ENCODE assay signal across 11 cellular contexts in genomic region chr11:35549787-35550186, GRCh38. TPM values are rescaled to one million over a fixed set of nuclear protein-coding genes. Genes with fewer than 3 reads are reported as not detected.
DNase-seq lines count a peak whose midpoint lies in the region; ATAC-seq, FAIRE-seq and TF ChIP-seq lines count a peak whose summit lies in the region.
"Had no signal": no experiment of that assay in that cellular context is flagged by ENCODE, and none has a peak within 500 bp of the region (broad histone marks: within the 10 kb centered on the region; RNA-seq: fewer than 3 reads in every experiment).

No MANE protein-coding gene starts in this region.

- peaks cover 78% of the 10 kb centered on the region for H3K4me1 Mint-ChIP-seq in nephron

- H3K4me3 Mint-ChIP-seq in nephron, result peak overlapping the region in 1 of 3 experiments; percentile 38

- H3K36me3 Mint-ChIP-seq in nephron (ENCODE audit: low read depth), result no peaks in the 10 kb centered on the region

- H3K27ac Mint-ChIP-seq in nephron, result peak overlapping the region; percentile 65 to 77 (median 71)

- ATAC-seq in HG02763 (IDR thresholded peaks at IDR 0.05; ENCODE audit: unreplicated experiment) (no peak), HG02759 (IDR thresholded peaks at IDR 0.05; ENCODE audit: unreplicated experiment) (no peak)
- ATAC-seq: gastroesophageal sphincter had no signal

- no peaks in the 10 kb centered on the region for H3K27me3 ChIP-seq in bronchial epithelial cell (ENCODE audit: control insufficient read depth, insufficient read depth, low read length)

- no peak overlapping the region for H3K4me3 ChIP-seq in bronchial epithelial cell (ENCODE audit: low read depth, low read length)
- H3K4me3 ChIP-seq: gastroesophageal sphincter, prostate gland had no signal

- TF ChIP-seq CTCF in bronchial epithelial cell (IDR thresholded peaks at IDR 0.05; ENCODE audit: insufficient read depth, low read length, severe bottlenecking) (no peak), nephron (IDR thresholded peaks at IDR 0.05; ENCODE audit: unreplicated experiment in 3 of 3) (no peak)

- peak; percentile 16 for DNase-seq in DMS53 treated with DMSO at 0.1 percent for 48 hours (lab: John Stamatoyannopoulos, UW; ENCODE audit: unreplicated experiment)
- peak; percentile 11 for DNase-seq in LoVo (ENCODE audit: low spot score)
- peak; percentile 93 for DNase-seq in bronchial epithelial cell (ENCODE audit: low read depth)
- no peak for DNase-seq in NOMO-1 treated with DMSO at 0.1 percent for 48 hours (lab: John Stamatoyannopoulos, UW; ENCODE audit: unreplicated experiment)
- DNase-seq in pons (ENCODE audit: low spot score), result no peak

- H3K36me3 ChIP-seq in bronchial epithelial cell (ENCODE audit: control insufficient read depth, insufficient read depth, low read length), result no peaks in the 10 kb centered on the region
- H3K36me3 ChIP-seq: gastroesophageal sphincter, prostate gland had no signal

- peaks cover 3% of the 10 kb centered on the region for H3K27me3 Mint-ChIP-seq in nephron (ENCODE audit: low read depth)

- no peaks in the 10 kb centered on the region for H3K9me3 Mint-ChIP-seq in nephron

- no peak for FAIRE-seq in bronchial epithelial cell (lab: Jason Lieb, UNC)

RNA-seq across cellular contexts. Expression of gene PAMR1, which starts 24.4 kb away (rescaled TPM):
- 3.1 and 5.3 TPM in 2 replicates for total RNA-seq in bronchial epithelial cell
- total RNA-seq: T-helper 2 cell treated with Interferon-gamma antibody and Interleukin-4, amounts not matched to agents 100 ng/mL and 5 ng/mL, for 36 hours had no signal

Comparison
In these comparisons a context has a peak if more than half of its experiments do, and no peak if none do; other contexts are left out.
1. DNase-seq: peak in DMS53 treated with DMSO at 0.1 percent for 48 hours (single experiment), LoVo (single experiment) and bronchial epithelial cell (single experiment); none in NOMO-1 treated with DMSO at 0.1 percent for 48 hours (single experiment) and pons (single experiment).